1 cellular context compared by ENCODE assay signal in the genomic region with DNA sequence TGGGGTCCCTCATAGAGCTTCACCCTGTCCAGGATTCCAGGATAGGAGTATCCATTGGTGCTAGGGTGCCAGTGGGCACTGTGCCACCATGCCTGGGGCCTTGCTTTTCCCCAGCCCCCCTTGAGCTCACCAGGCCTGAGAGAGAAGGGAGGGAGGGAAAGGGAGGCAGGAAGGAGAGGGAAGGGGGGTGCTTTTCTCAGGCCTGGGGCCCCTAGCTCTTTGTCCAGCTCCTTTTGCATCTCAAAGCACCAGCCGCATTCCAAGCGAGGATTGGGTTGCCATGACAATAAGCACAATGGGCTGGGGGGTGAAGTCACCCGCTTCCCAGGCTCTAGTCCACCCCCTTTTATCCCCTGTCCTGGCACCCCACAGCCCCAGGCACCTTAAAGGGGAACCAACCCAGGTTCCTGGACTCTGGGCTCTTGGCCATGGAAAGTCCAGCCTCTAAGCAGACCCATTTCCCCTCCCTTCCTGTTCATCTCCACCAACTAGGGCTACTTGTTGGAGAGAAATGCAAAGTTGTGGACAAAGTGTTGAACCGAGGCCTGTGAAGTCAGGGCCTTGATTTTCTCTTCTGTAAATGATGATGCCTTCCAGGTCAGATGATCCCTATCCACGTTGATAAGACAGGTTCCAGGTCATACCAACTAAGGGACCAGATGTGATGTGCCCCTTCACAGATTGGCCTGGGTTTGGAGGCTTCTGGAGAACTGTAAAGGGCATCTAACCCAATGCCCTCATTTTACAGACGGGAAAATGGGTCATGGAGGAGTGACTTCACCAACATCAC.
TF ChIP-seq lines count a peak whose summit lies in the region.

No MANE protein-coding gene starts in this region.

TF ChIP-seq in IMR-90, 13 proteins besides CTCF, POLR2A, EP300 and RAD21:
- TF ChIP-seq, protein P1, sequence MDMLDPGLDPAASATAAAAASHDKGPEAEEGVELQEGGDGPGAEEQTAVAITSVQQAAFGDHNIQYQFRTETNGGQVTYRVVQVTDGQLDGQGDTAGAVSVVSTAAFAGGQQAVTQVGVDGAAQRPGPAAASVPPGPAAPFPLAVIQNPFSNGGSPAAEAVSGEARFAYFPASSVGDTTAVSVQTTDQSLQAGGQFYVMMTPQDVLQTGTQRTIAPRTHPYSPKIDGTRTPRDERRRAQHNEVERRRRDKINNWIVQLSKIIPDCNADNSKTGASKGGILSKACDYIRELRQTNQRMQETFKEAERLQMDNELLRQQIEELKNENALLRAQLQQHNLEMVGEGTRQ (IDR thresholded peaks at IDR 0.05; ENCODE audit: low read depth, low read length) = no peak
- no peak for TF ChIP-seq FOS (IDR thresholded peaks at IDR 0.05; ENCODE audit: low read depth, low read length)
- no peak for TF ChIP-seq MXI1 (IDR thresholded peaks at IDR 0.05; ENCODE audit: borderline replicate concordance, low read depth, low read length)
- no peak for TF ChIP-seq CHD1 (IDR thresholded peaks at IDR 0.05; ENCODE audit: low read depth, low read length)
- TF ChIP-seq, protein P2, sequence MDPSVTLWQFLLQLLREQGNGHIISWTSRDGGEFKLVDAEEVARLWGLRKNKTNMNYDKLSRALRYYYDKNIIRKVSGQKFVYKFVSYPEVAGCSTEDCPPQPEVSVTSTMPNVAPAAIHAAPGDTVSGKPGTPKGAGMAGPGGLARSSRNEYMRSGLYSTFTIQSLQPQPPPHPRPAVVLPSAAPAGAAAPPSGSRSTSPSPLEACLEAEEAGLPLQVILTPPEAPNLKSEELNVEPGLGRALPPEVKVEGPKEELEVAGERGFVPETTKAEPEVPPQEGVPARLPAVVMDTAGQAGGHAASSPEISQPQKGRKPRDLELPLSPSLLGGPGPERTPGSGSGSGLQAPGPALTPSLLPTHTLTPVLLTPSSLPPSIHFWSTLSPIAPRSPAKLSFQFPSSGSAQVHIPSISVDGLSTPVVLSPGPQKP (IDR thresholded peaks at IDR 0.05; ENCODE audit: borderline replicate concordance, low read depth, low read length) = no peak
- no peak for TF ChIP-seq RCOR1 (IDR thresholded peaks at IDR 0.05; ENCODE audit: insufficient replicate concordance, low read length)
- no peak for TF ChIP-seq BHLHE40 (IDR thresholded peaks at IDR 0.05; ENCODE audit: low read depth, low read length)
- no peak for TF ChIP-seq MAFK (IDR thresholded peaks at IDR 0.05; ENCODE audit: low read depth, low read length)
- TF ChIP-seq SMC3 (IDR thresholded peaks at IDR 0.05; ENCODE audit: low read depth, low read length) = no peak
- no peak for TF ChIP-seq RFX5 (IDR thresholded peaks at IDR 0.05; ENCODE audit: low read depth, low read length)
- no peak for TF ChIP-seq NFE2L2 (IDR thresholded peaks at IDR 0.05; ENCODE audit: low read depth, low read length)
- TF ChIP-seq CEBPB (IDR thresholded peaks at IDR 0.05; ENCODE audit: low read depth, low read length) = no peak
- TF ChIP-seq MAZ (IDR thresholded peaks at IDR 0.05; ENCODE audit: borderline replicate concordance, low read depth, low read length) = no peak
